6 cellular contexts compared by ENCODE assay signal in the genomic region with DNA sequence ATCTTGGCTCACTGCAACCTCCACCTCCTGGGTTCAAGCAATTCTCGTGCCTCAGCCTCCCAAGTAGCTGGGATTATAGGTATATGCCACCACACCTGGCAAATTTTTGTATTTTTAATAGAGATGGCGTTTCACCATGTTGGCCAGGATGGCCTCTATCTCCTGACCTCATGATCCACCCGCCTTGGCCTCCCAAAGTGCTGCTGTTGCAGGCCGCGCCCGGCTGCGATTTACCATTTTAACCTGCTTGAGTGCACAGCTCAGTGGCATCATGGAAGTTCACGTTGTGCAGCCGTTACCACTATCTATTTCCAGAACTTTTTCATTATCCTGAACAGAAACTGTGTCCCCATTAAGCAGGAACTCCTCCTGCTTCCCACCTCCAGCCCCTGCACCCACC. TPM values are rescaled to one million over a fixed set of nuclear protein-coding genes. Genes with fewer than 3 reads are reported as not detected.
"Had no signal": no experiment of that assay in that cellular context is flagged by ENCODE, and none has a peak within 500 bp of the region (broad histone marks: within the 10 kb centered on the region; RNA-seq: fewer than 3 reads in every experiment).

No MANE protein-coding gene starts in this region.

RNA-seq across cellular contexts. Expression of a gene that starts 13.5 kb away (rescaled TPM):
- total RNA-seq: activated CD4-positive, alpha-beta memory T cell treated with anti-CD3 and anti-CD28 coated beads for 36 hours; activated CD4-positive, alpha-beta memory T cell treated with anti-CD3 and anti-CD28 coated beads, Interleukin-2, amount 10 ng/mL, durations not matched to agents 7 days and 5 days; activated CD4-positive, alpha-beta T cell treated with anti-CD3 and anti-CD28 coated beads, Interleukin-2, amount 10 ng/mL, durations not matched to agents 24 days and 14 days; activated CD4-positive, alpha-beta T cell treated with anti-CD3 and anti-CD28 coated beads, Interleukin-2, amount 10 ng/mL, durations not matched to agents 7 days and 5 days; T-helper 1 cell treated with Interleukin-12 subunit alpha and Interleukin-12 subunit beta and Interleukin-4 antibody, amounts not matched to agents 30 ng/mL and 1 ng/mL, for 36 hours; T-helper 2 cell treated with Interferon-gamma antibody and Interleukin-4, amounts not matched to agents 100 ng/mL and 5 ng/mL, for 36 hours had no signal
